Comparison of ENCODE assay signal across 1 cellular context in genomic region chr6:67362976-67363375, GRCh38.
TF ChIP-seq lines count a peak whose summit lies in the region.

No MANE protein-coding gene starts in this region.

TF ChIP-seq in SK-N-SH, 30 proteins besides CTCF, POLR2A, EP300 and RAD21 (continued from another document):
- TF ChIP-seq REST (IDR thresholded peaks at IDR 0.05; ENCODE audit: low read depth, low read length) = no peak
- no peak for TF ChIP-seq NRF1 (IDR thresholded peaks at IDR 0.05; ENCODE audit: low read depth, low read length)
- TF ChIP-seq MAX (IDR thresholded peaks at IDR 0.05; ENCODE audit: low read depth) = no peak
TF ChIP-seq in SK-N-SH: peak in this region for 0.
